In the genomic region with DNA sequence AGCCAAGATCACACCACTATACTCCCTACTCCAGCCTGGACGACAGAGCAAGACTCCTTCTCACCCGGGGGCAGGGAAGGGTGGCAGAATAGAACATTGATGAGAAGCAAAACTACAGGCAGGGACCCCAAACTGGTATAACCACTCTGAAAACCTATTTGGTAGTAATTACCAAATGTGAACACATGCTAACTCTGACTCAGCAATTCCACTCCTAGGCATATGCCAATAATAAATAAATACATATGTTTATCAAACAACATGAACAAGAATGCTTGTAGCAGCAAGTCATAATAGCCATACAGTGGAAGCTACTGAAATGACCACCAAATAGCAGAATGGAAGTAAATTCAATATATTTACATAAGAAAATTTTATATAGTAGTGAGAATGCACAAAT, we compare ENCODE assay signal across 31 cellular contexts. TPM values are rescaled to one million over a fixed set of nuclear protein-coding genes. Genes with fewer than 3 reads are reported as not detected.
"Had no signal": no experiment of that assay in that cellular context is flagged by ENCODE, and none has a peak within 500 bp of the region (broad histone marks: within the 10 kb centered on the region; RNA-seq: fewer than 3 reads in every experiment).

No MANE protein-coding gene starts in this region.

- H3K4me3 Mint-ChIP-seq: naive thymus-derived CD4-positive, alpha-beta T cell; natural killer cell treated with Interleukin-12 subunit alpha and Interleukin-12 subunit beta and Interleukin-15 and Interleukin-18, amount 100 ng/mL, for 72 hours; neural crest cell; stimulated activated memory B cell treated with anti-CD40 and anti-IgM and Interleukin-4, amounts not matched to agents 10 μg/mL and 1 μg/mL and 100 μg/mL, for 72 hours; stimulated activated naive CD8-positive, alpha-beta T cell treated with anti-CD3 and anti-CD28 coated beads, Interleukin-15, amount 100 ng/mL, for 72 hours; type B pancreatic cell had no signal

- H3K4me1 ChIP-seq: lower lobe of right lung, pancreas, prostate gland, sigmoid colon, tibial nerve, uterus had no signal

- H3K27ac Mint-ChIP-seq: natural killer cell treated with Interleukin-12 subunit alpha and Interleukin-12 subunit beta and Interleukin-15 and Interleukin-18, amount 100 ng/mL, for 72 hours; stimulated activated memory B cell treated with anti-CD40 and anti-IgM and Interleukin-4, amounts not matched to agents 10 μg/mL and 1 μg/mL and 100 μg/mL, for 72 hours; stimulated activated naive CD8-positive, alpha-beta T cell treated with anti-CD3 and anti-CD28 coated beads, Interleukin-15, amount 100 ng/mL, for 72 hours; type B pancreatic cell had no signal

- H3K9me3 ChIP-seq: left lung, lower lobe of right lung, mucosa of descending colon, pancreas, prostate gland, sigmoid colon, spleen, tibial nerve, uterus had no signal

- ATAC-seq: left colon; left lung; lower lobe of right lung; mucosa of descending colon; naive thymus-derived CD4-positive, alpha-beta T cell; natural killer cell treated with Interleukin-12 subunit alpha and Interleukin-12 subunit beta and Interleukin-15 and Interleukin-18, amount 100 ng/mL, for 72 hours; pancreas; right cardiac atrium; stimulated activated memory B cell treated with anti-CD40 and anti-IgM and Interleukin-4, amounts not matched to agents 10 μg/mL and 1 μg/mL and 100 μg/mL, for 72 hours; stimulated activated naive CD8-positive, alpha-beta T cell treated with anti-CD3 and anti-CD28 coated beads, Interleukin-15, amount 100 ng/mL, for 72 hours had no signal

- H3K27me3 Mint-ChIP-seq: naive thymus-derived CD4-positive, alpha-beta T cell; natural killer cell treated with Interleukin-12 subunit alpha and Interleukin-12 subunit beta and Interleukin-15 and Interleukin-18, amount 100 ng/mL, for 72 hours; stimulated activated memory B cell treated with anti-CD40 and anti-IgM and Interleukin-4, amounts not matched to agents 10 μg/mL and 1 μg/mL and 100 μg/mL, for 72 hours; stimulated activated naive CD8-positive, alpha-beta T cell treated with anti-CD3 and anti-CD28 coated beads, Interleukin-15, amount 100 ng/mL, for 72 hours; type B pancreatic cell had no signal

- H3K4me1 Mint-ChIP-seq: neural crest cell; stimulated activated memory B cell treated with anti-CD40 and anti-IgM and Interleukin-4, amounts not matched to agents 10 μg/mL and 1 μg/mL and 100 μg/mL, for 72 hours; stimulated activated naive CD8-positive, alpha-beta T cell treated with anti-CD3 and anti-CD28 coated beads, Interleukin-15, amount 100 ng/mL, for 72 hours had no signal

- H3K27ac ChIP-seq: left lung, lower lobe of right lung, pancreas, prostate gland, sigmoid colon, tibial nerve, uterus had no signal

- H3K4me3 ChIP-seq: left lung, lower lobe of right lung, mucosa of descending colon, pancreas, prostate gland, sigmoid colon, spleen, tibial nerve, uterus had no signal

- FAIRE-seq: keratinocyte, pancreas, small intestine had no signal

- DNase-seq: hippocampal formation; kidney glomerular epithelial cell; left colon; left lung; lower lobe of right lung; mesendoderm; midbrain; mucosa of descending colon; naive thymus-derived CD4-positive, alpha-beta T cell; nucleus accumbens; pancreas; posterior cingulate gyrus; retina; right cardiac atrium; sigmoid colon; small intestine; spleen; stimulated activated CD4-positive, alpha-beta T cell treated with anti-CD3 and anti-CD28 coated beads, Interleukin-4, amount 100 ng/mL, for 24 hours; stimulated activated naive CD4-positive, alpha-beta T cell treated with Interleukin-2 at 50 U/mL for 16 hours; stimulated activated naive CD8-positive, alpha-beta T cell treated with anti-CD3 and anti-CD28 coated beads, Interleukin-15, amount 100 ng/mL, for 72 hours; substantia nigra; uterus had no signal

- H3K27me3 ChIP-seq: left lung, pancreas, sigmoid colon, spleen, tibial nerve, uterus had no signal

- H3K9me3 Mint-ChIP-seq: naive thymus-derived CD4-positive, alpha-beta T cell; natural killer cell treated with Interleukin-12 subunit alpha and Interleukin-12 subunit beta and Interleukin-15 and Interleukin-18, amount 100 ng/mL, for 72 hours; neural crest cell; stimulated activated memory B cell treated with anti-CD40 and anti-IgM and Interleukin-4, amounts not matched to agents 10 μg/mL and 1 μg/mL and 100 μg/mL, for 72 hours; stimulated activated naive CD8-positive, alpha-beta T cell treated with anti-CD3 and anti-CD28 coated beads, Interleukin-15, amount 100 ng/mL, for 72 hours; type B pancreatic cell had no signal

RNA-seq across cellular contexts. Expression of gene USP50, which starts 31.0 kb away (rescaled TPM):
- total RNA-seq: left colon; left lung; lower lobe of right lung; myocyte; natural killer cell treated with Interleukin-12 subunit alpha and Interleukin-12 subunit beta and Interleukin-15 and Interleukin-18, amount 100 ng/mL, for 72 hours; sigmoid colon had no signal
- polyA plus RNA-seq: keratinocyte; naive thymus-derived CD4-positive, alpha-beta T cell; pancreas; right cardiac atrium; sigmoid colon; small intestine; spleen; thymus had no signal
